In the genomic region with DNA sequence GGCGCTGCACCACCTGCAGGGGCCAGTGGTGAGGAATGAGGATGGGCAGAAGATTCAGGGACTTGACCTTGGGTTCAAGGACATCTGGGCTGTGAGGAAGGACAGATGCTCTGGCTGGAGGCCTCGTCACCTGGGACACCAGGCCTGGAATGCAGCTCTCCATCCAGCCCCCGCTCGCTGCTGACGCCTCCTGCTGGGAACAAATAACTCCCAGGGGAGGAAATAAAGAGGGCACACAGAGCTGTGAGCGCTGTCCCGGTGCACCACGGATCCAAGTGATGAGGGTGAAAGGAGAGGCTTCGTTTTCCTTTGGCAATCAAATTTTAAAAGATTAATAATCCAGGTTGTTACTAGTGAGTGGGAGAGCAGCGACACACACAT, we compare ENCODE assay signal across 12 cellular contexts.
DNase-seq lines count a peak whose midpoint lies in the region; ATAC-seq, FAIRE-seq and TF ChIP-seq lines count a peak whose summit lies in the region.
"Had no signal": no experiment of that assay in that cellular context is flagged by ENCODE, and none has a peak within 500 bp of the region (broad histone marks: within the 10 kb centered on the region; RNA-seq: fewer than 3 reads in every experiment).

No MANE protein-coding gene starts in this region.

- no peak overlapping the region for H2BK120ac ChIP-seq in H9 (ENCODE audit: low read depth, low read length, poor library complexity, severe bottlenecking)

- no peak overlapping the region for H2AK5ac ChIP-seq in H9 (ENCODE audit: insufficient read length, low read length)

- no peak overlapping the region for H3K9ac ChIP-seq in H9 (ENCODE audit: extremely low read depth, insufficient read length, low read length)
- H3K9ac ChIP-seq in astrocyte (ENCODE audit: low read length): no peak overlapping the region

- H3K4me3 ChIP-seq in astrocyte (ENCODE audit: insufficient read depth, low read depth, low read length): no peak overlapping the region

- H3K56ac ChIP-seq in H9 (ENCODE audit: insufficient read length, low read depth, low read length): no peak overlapping the region

- no peak overlapping the region for H3K4ac ChIP-seq in H9 (ENCODE audit: low read depth, low read length)

- no peak overlapping the region for H4K91ac ChIP-seq in H9 (ENCODE audit: insufficient read length, low read depth, low read length)

- H2BK12ac ChIP-seq in H9 (ENCODE audit: insufficient read length, low read depth, low read length): no peak overlapping the region

- no peak overlapping the region for H3T11ph ChIP-seq in H9 (ENCODE audit: low read length)

- no peaks in the 10 kb centered on the region for H3K4me1 ChIP-seq in H9 (ENCODE audit: insufficient read depth, low read length)
- no peaks in the 10 kb centered on the region for H3K4me1 ChIP-seq in astrocyte (ENCODE audit: insufficient read depth, low read length)

- no peaks in the 10 kb centered on the region for H4K20me1 ChIP-seq in H9 (ENCODE audit: control insufficient read depth, insufficient read depth, insufficient read length)
- no peaks in the 10 kb centered on the region for H4K20me1 ChIP-seq in astrocyte (ENCODE audit: insufficient read depth, low read length)

- no peak overlapping the region for H2AFZ ChIP-seq in H9 (ENCODE audit: low read length)
- H2AFZ ChIP-seq in astrocyte (ENCODE audit: low read depth, low read length): no peak overlapping the region

- H3K27ac ChIP-seq in H9 (ENCODE audit: insufficient read length, low read depth, low read length) (no peak overlapping the region), astrocyte (ENCODE audit: low read depth, low read length) (no peak overlapping the region)
- H3K27ac ChIP-seq: 22Rv1 had no signal

- no peak for FAIRE-seq in astrocyte (lab: Jason Lieb, UNC)
- FAIRE-seq: GM12891 had no signal

- H3K79me2 ChIP-seq in H9 (ENCODE audit: insufficient read depth, low read length) (no peaks in the 10 kb centered on the region), astrocyte (ENCODE audit: insufficient read depth, low read length) (no peaks in the 10 kb centered on the region)

- H3K36me3 ChIP-seq in astrocyte (ENCODE audit: insufficient read depth, low read length): no peaks in the 10 kb centered on the region

- no CpG with 5 or more reads among the region's 10 CpGs for WGBS in H9 (ENCODE audit: extremely low coverage, insufficient read length, low lambda C conversion rate)

- peak; percentile 10 for DNase-seq in NCI-H1092 treated with DMSO at 0.1 percent for 48 hours (lab: John Stamatoyannopoulos, UW)
- DNase-seq in NCI-H1092 (lab: John Stamatoyannopoulos, UW): no peak
- DNase-seq in H9: peak; percentile 45
- no peak for DNase-seq in astrocyte (ENCODE audit: low read depth)
- peak; percentile 20 for DNase-seq in nephron progenitor cell
- no peak for DNase-seq in NCI-H1694 (lab: John Stamatoyannopoulos, UW)
- DNase-seq in activated CD8-positive, alpha-beta T cell treated with anti-CD3 and anti-CD28 coated beads, Interleukin-2, amount 10 ng/mL, durations not matched to agents 7 days and 5 days: no peak
- DNase-seq in stimulated activated CD4-positive, alpha-beta T cell treated with anti-CD3 and anti-CD28 coated beads, Interleukin-4, amount 100 ng/mL, for 1 hour: no peak
- DNase-seq: CD8-positive, alpha-beta memory T cell; GF-D8 had no signal

- no peaks in the 10 kb centered on the region for H3K9me3 ChIP-seq in H9 (ENCODE audit: control insufficient read depth, low read depth, low read length)
- no peaks in the 10 kb centered on the region for H3K9me3 ChIP-seq in astrocyte (ENCODE audit: insufficient read depth, low read depth, low read length)

- H3K79me1 ChIP-seq in H9 (ENCODE audit: insufficient read depth, low read depth, low read length, poor library complexity, severe bottlenecking): no peaks in the 10 kb centered on the region

- H3K27me3 Mint-ChIP-seq in H9 (ENCODE audit: low read depth) (peaks cover 38% of the 10 kb centered on the region), astrocyte (ENCODE audit: low read depth, unreplicated experiment) (peaks cover 45% of the 10 kb centered on the region), nephron progenitor cell (ENCODE audit: low read depth, poor library complexity) (peaks cover 36% of the 10 kb centered on the region)
- H3K27me3 Mint-ChIP-seq in activated CD8-positive, alpha-beta T cell treated with anti-CD3 and anti-CD28 coated beads, Interleukin-2, amount 10 ng/mL, durations not matched to agents 7 days and 5 days (ENCODE audit: low read depth): no peaks in the 10 kb centered on the region

- H4K8ac ChIP-seq in H9 (replicated peaks; ENCODE audit: insufficient read length, low read depth, low read length): no peak overlapping the region

- no peak for ATAC-seq in activated CD8-positive, alpha-beta T cell treated with anti-CD3 and anti-CD28 coated beads, Interleukin-2, amount 10 ng/mL, durations not matched to agents 7 days and 5 days

- no peaks in the 10 kb centered on the region for H3K27me3 ChIP-seq in H9 (ENCODE audit: insufficient read depth, low read length)
- H3K27me3 ChIP-seq in astrocyte (ENCODE audit: insufficient read depth, low read length): no peaks in the 10 kb centered on the region

- no peaks in the 10 kb centered on the region for H3K23me2 ChIP-seq in H9 (ENCODE audit: insufficient read length, low read depth, low read length, poor library complexity, severe bottlenecking)

- no peaks in the 10 kb centered on the region; a peak in 1 of 7 replicates for H3K36me3 Mint-ChIP-seq in H9 (ENCODE audit: insufficient read depth in 1 of 3, low read depth in 3 of 3)
- peaks cover 2% of the 10 kb centered on the region for H3K36me3 Mint-ChIP-seq in astrocyte (ENCODE audit: low read depth, unreplicated experiment)
- no peaks in the 10 kb centered on the region for H3K36me3 Mint-ChIP-seq in nephron progenitor cell (ENCODE audit: low read depth)
- H3K36me3 Mint-ChIP-seq in activated CD8-positive, alpha-beta T cell treated with anti-CD3 and anti-CD28 coated beads, Interleukin-2, amount 10 ng/mL, durations not matched to agents 7 days and 5 days (ENCODE audit: low read depth): no peaks in the 10 kb centered on the region
- H3K36me3 Mint-ChIP-seq: CD8-positive, alpha-beta memory T cell had no signal

- H3K4me2 ChIP-seq in H9 (ENCODE audit: insufficient read depth, insufficient read length, low read length): no peak overlapping the region
- no peak overlapping the region for H3K4me2 ChIP-seq in astrocyte (ENCODE audit: low read length)

- H3K9me3 Mint-ChIP-seq in H9 (no peaks in the 10 kb centered on the region), astrocyte (ENCODE audit: unreplicated experiment) (peaks cover 3% of the 10 kb centered on the region), nephron progenitor cell (no peaks in the 10 kb centered on the region)
- no peaks in the 10 kb centered on the region for H3K9me3 Mint-ChIP-seq in activated CD8-positive, alpha-beta T cell treated with anti-CD3 and anti-CD28 coated beads, Interleukin-2, amount 10 ng/mL, durations not matched to agents 7 days and 5 days (ENCODE audit: insufficient read depth)
- H3K9me3 Mint-ChIP-seq: CD8-positive, alpha-beta memory T cell had no signal

- no peak overlapping the region for H2BK5ac ChIP-seq in H9 (ENCODE audit: insufficient read length, low read length)

- H2BK15ac ChIP-seq in H9 (ENCODE audit: low read depth, low read length): no peak overlapping the region

- H3K14ac ChIP-seq in H9 (ENCODE audit: insufficient read depth, low read length): no peak overlapping the region

- H3K27ac Mint-ChIP-seq in H9 (no peak overlapping the region; a peak in 1 of 7 replicates), astrocyte (ENCODE audit: unreplicated experiment) (peak overlapping the region; percentile 66), nephron progenitor cell (peak overlapping the region; percentile 44)
- H3K27ac Mint-ChIP-seq in activated CD8-positive, alpha-beta T cell treated with anti-CD3 and anti-CD28 coated beads, Interleukin-2, amount 10 ng/mL, durations not matched to agents 7 days and 5 days: no peak overlapping the region
- H3K27ac Mint-ChIP-seq: CD8-positive, alpha-beta memory T cell had no signal

- TF ChIP-seq CTCF in H9 (conservative IDR thresholded peaks at IDR 0.05): no peak
- no peak for TF ChIP-seq CTCF in astrocyte (IDR thresholded peaks at IDR 0.05; ENCODE audit: insufficient read depth, low read depth, low read length)
- TF ChIP-seq CTCF in nephron progenitor cell (IDR thresholded peaks at IDR 0.05): no peak

- peaks cover 44 to 46% of the 10 kb centered on the region in 2 experiments for H3K4me1 Mint-ChIP-seq in H9
- peaks cover 2% of the 10 kb centered on the region for H3K4me1 Mint-ChIP-seq in astrocyte (ENCODE audit: low read depth, unreplicated experiment)
- peaks cover 42% of the 10 kb centered on the region for H3K4me1 Mint-ChIP-seq in nephron progenitor cell
- H3K4me1 Mint-ChIP-seq in activated CD8-positive, alpha-beta T cell treated with anti-CD3 and anti-CD28 coated beads, Interleukin-2, amount 10 ng/mL, durations not matched to agents 7 days and 5 days (ENCODE audit: low read depth): no peaks in the 10 kb centered on the region
- H3K4me1 Mint-ChIP-seq: CD8-positive, alpha-beta memory T cell had no signal

- no peak overlapping the region for H3K23ac ChIP-seq in H9 (ENCODE audit: insufficient read length, low read depth, low read length)

- no peak overlapping the region for H2BK20ac ChIP-seq in H9 (ENCODE audit: low read depth, low read length, poor library complexity, severe bottlenecking)

- H3K4me3 Mint-ChIP-seq in H9: no peak overlapping the region; a peak in 1 of 5 replicates
- H3K4me3 Mint-ChIP-seq in astrocyte (ENCODE audit: unreplicated experiment): no peak overlapping the region
- H3K4me3 Mint-ChIP-seq in nephron progenitor cell: no peak overlapping the region
- H3K4me3 Mint-ChIP-seq in activated CD8-positive, alpha-beta T cell treated with anti-CD3 and anti-CD28 coated beads, Interleukin-2, amount 10 ng/mL, durations not matched to agents 7 days and 5 days: no peak overlapping the region
- H3K4me3 Mint-ChIP-seq: CD8-positive, alpha-beta memory T cell had no signal

- H3K18ac ChIP-seq in H9 (ENCODE audit: insufficient read length, low read depth, low read length): no peak overlapping the region

- POLR2A ChIA-PET in activated CD8-positive, alpha-beta T cell treated with anti-CD3 and anti-CD28 coated beads, Interleukin-2, amount 10 ng/mL, durations not matched to agents 7 days and 5 days (lab: Charles Lee): no interaction called here

- H4K5ac ChIP-seq in H9 (ENCODE audit: insufficient read length, low read depth, low read length): no peak overlapping the region

- CTCF ChIA-PET in activated CD8-positive, alpha-beta T cell treated with anti-CD3 and anti-CD28 coated beads, Interleukin-2, amount 10 ng/mL, durations not matched to agents 7 days and 5 days (lab: Charles Lee): no interaction called here

Comparison
In these comparisons a context has a peak if more than half of its experiments do, and no peak if none do; other contexts are left out.
1. DNase-seq: peak in NCI-H1092 treated with DMSO at 0.1 percent for 48 hours (single experiment), H9 (single experiment) and nephron progenitor cell (single experiment); none in NCI-H1092 (single experiment), astrocyte (single experiment), NCI-H1694 (single experiment), activated CD8-positive, alpha-beta T cell treated with anti-CD3 and anti-CD28 coated beads, Interleukin-2, amount 10 ng/mL, durations not matched to agents 7 days and 5 days (single experiment) and stimulated activated CD4-positive, alpha-beta T cell treated with anti-CD3 and anti-CD28 coated beads, Interleukin-4, amount 100 ng/mL, for 1 hour (single experiment).
2. H3K27ac Mint-ChIP-seq: peak in astrocyte (single experiment) and nephron progenitor cell (single experiment); none in H9 (0 of 3) and activated CD8-positive, alpha-beta T cell treated with anti-CD3 and anti-CD28 coated beads, Interleukin-2, amount 10 ng/mL, durations not matched to agents 7 days and 5 days (single experiment).